In the genomic region with DNA sequence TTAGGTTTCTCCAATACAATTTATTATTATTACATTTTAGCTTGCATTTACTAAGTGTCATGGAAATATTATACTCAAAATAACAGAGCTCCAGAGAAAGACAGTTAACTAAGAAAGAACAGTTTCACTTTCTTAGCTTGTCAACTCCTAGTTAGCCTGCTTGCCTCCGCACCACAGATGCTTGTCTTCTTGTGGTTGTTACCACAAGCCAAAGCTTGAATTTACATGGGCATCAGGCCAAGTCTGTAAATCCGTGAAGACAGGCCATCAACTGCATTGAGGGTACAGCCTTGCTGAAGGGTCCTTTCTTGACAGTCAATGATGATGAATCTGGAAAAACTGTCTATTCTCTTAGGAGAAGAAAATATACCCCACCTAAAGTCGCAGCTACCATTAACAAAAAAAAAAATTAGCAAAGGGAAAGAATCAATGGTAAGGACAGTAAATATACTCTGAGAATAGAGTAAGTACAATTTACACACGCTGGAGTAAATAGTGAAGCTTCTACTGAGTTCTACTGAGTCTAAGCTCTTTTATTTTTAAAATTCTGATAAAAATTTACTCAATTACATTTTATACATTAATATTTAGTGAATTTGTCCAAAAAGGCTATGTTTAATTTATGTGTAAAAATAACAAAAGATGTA, we compare ENCODE assay signal across 9 cellular contexts. TPM values are rescaled to one million over a fixed set of nuclear protein-coding genes. Genes with fewer than 3 reads are reported as not detected.
DNase-seq lines count a peak whose midpoint lies in the region; ATAC-seq and TF ChIP-seq lines count a peak whose summit lies in the region.
"Had no signal": no experiment of that assay in that cellular context is flagged by ENCODE, and none has a peak within 500 bp of the region (broad histone marks: within the 10 kb centered on the region; RNA-seq: fewer than 3 reads in every experiment).

No MANE protein-coding gene starts in this region.

- ATAC-seq in GM19438 (IDR thresholded peaks at IDR 0.05; ENCODE audit: low read depth, unreplicated experiment): peak; percentile 93
- ATAC-seq in omental fat pad (ENCODE audit: low FRiP score): no peak

- no peak overlapping the region for H3K27ac ChIP-seq in brain microvascular endothelial cell

- peaks cover 4% of the 10 kb centered on the region for H3K27me3 Mint-ChIP-seq in T-helper 1 cell treated with Interleukin-12 subunit alpha and Interleukin-12 subunit beta and Interleukin-4 antibody, amounts not matched to agents 30 μg/mL and 1 μg/mL, for 36 hours (ENCODE audit: low read depth)

- H3K4me1 Mint-ChIP-seq in T-helper 1 cell treated with Interleukin-12 subunit alpha and Interleukin-12 subunit beta and Interleukin-4 antibody, amounts not matched to agents 30 μg/mL and 1 μg/mL, for 36 hours (ENCODE audit: low read depth): peaks cover 13% of the 10 kb centered on the region
- H3K4me1 Mint-ChIP-seq: neural crest cell had no signal

- peaks cover 2% of the 10 kb centered on the region for H3K36me3 ChIP-seq in brain microvascular endothelial cell (replicated peaks)

- H3K27ac Mint-ChIP-seq in T-helper 1 cell treated with Interleukin-12 subunit alpha and Interleukin-12 subunit beta and Interleukin-4 antibody, amounts not matched to agents 30 μg/mL and 1 μg/mL, for 36 hours: no peak overlapping the region

- H3K27me3 ChIP-seq in brain microvascular endothelial cell (replicated peaks): no peaks in the 10 kb centered on the region

- H3K4me3 Mint-ChIP-seq in T-helper 1 cell treated with Interleukin-12 subunit alpha and Interleukin-12 subunit beta and Interleukin-4 antibody, amounts not matched to agents 30 μg/mL and 1 μg/mL, for 36 hours: peak overlapping the region; percentile 67
- H3K4me3 Mint-ChIP-seq: neural crest cell had no signal

- DNase-seq in Caki2 (ENCODE audit: low read depth) (peak; percentile 29), HT-29 (ENCODE audit: low spot score) (peak; percentile 70), brain microvascular endothelial cell (peak; percentile 73), cerebellum (ENCODE audit: low spot score) (no peak), omental fat pad (ENCODE audit: low spot score) (no peak)
- DNase-seq in stimulated activated CD4-positive, alpha-beta T cell treated with anti-CD3 and anti-CD28 coated beads, Interleukin-12 subunit alpha, Interleukin-12 subunit beta, amount 100 ng/mL, for 4 hours: peak; percentile 28

- in situ Hi-C loops in Caki2 (cut with HindIII; ENCODE audit: low pct_unique_long_range_greater_than_20kb, low sequenced_read_pairs) (no loop called here), brain microvascular endothelial cell (cut with HindIII; ENCODE audit: low pct_ligation_motif_present, low sequenced_read_pairs) (no loop called here)

- TF ChIP-seq CTCF in brain microvascular endothelial cell (IDR thresholded peaks at IDR 0.05; ENCODE audit: low read depth, low read length, missing control alignments) (no peak), omental fat pad (IDR thresholded peaks at IDR 0.05) (no peak)

- H3K4me3 ChIP-seq in brain microvascular endothelial cell (ENCODE audit: low read depth, low read length): no peak overlapping the region

- H3K9me3 Mint-ChIP-seq in T-helper 1 cell treated with Interleukin-12 subunit alpha and Interleukin-12 subunit beta and Interleukin-4 antibody, amounts not matched to agents 30 μg/mL and 1 μg/mL, for 36 hours: no peaks in the 10 kb centered on the region
- H3K9me3 Mint-ChIP-seq: neural crest cell had no signal

- peaks cover 23% of the 10 kb centered on the region for H3K36me3 Mint-ChIP-seq in T-helper 1 cell treated with Interleukin-12 subunit alpha and Interleukin-12 subunit beta and Interleukin-4 antibody, amounts not matched to agents 30 μg/mL and 1 μg/mL, for 36 hours (ENCODE audit: low read depth)

RNA-seq across cellular contexts. Expression of a gene that starts 15.6 kb away (rescaled TPM):
- total RNA-seq in Caki2 (2014; rRNA removed; shearing (Covaris generic); ENCODE audit: low replicate concordance): 84.6 and 105 TPM in 2 replicates
- total RNA-seq in HT-29 (2014; rRNA removed; shearing (Covaris generic)): 6.2 and 8.0 TPM in 2 replicates
- 169 TPM for total RNA-seq in cerebellum
- total RNA-seq in omental fat pad: 100 to 1,000 TPM; 113 to 163 (median 121) TPM

RNA-seq across cellular contexts. Expression of a gene that starts 33.6 kb away (rescaled TPM):
- 50.6 and 52.8 TPM in 2 replicates for total RNA-seq in Caki2 (2014; rRNA removed; shearing (Covaris generic); ENCODE audit: low replicate concordance)
- total RNA-seq in HT-29 (2014; rRNA removed; shearing (Covaris generic)): 106 and 108 TPM in 2 replicates
- total RNA-seq in cerebellum (35.9 TPM), omental fat pad (10 to 100 TPM; 21.6 to 28.1 (median 22.7) TPM)

Comparison
In these comparisons a context has a peak if more than half of its experiments do, and no peak if none do; other contexts are left out.
1. DNase-seq: peak in Caki2 (single experiment), HT-29 (single experiment), brain microvascular endothelial cell (single experiment) and stimulated activated CD4-positive, alpha-beta T cell treated with anti-CD3 and anti-CD28 coated beads, Interleukin-12 subunit alpha, Interleukin-12 subunit beta, amount 100 ng/mL, for 4 hours (single experiment); none in cerebellum (single experiment) and omental fat pad (single experiment).